ENCODE assay signal across 14 cellular contexts in genomic region chr14:24269910-24270536, GRCh38. TPM values are rescaled to one million over a fixed set of nuclear protein-coding genes. Genes with fewer than 3 reads are reported as not detected.
DNase-seq lines count a peak whose midpoint lies in the region; ATAC-seq, FAIRE-seq and TF ChIP-seq lines count a peak whose summit lies in the region.
"Had no signal": no experiment of that assay in that cellular context is flagged by ENCODE, and none has a peak within 500 bp of the region (broad histone marks: within the 10 kb centered on the region; RNA-seq: fewer than 3 reads in every experiment).

No MANE protein-coding gene starts in this region.

- intact Hi-C loops in activated CD4-positive, alpha-beta T cell treated with anti-CD3 and anti-CD28 coated beads, Interleukin-2, amount 10 ng/mL, durations not matched to agents 24 days and 14 days (cut with micrococcal nuclease), result no loop called here
- intact Hi-C loops in Panc1 (cut with micrococcal nuclease; ENCODE audit: unreplicated experiment), result no loop called here

- FAIRE-seq in H1 (lab: Jason Lieb, UNC), result no peak
- FAIRE-seq: A204.1 had no signal

- no peak overlapping the region for H3K56ac ChIP-seq in H1 (replicated peaks; ENCODE audit: insufficient read length, low read depth, low read length)

- H3K4me1 Mint-ChIP-seq in activated CD4-positive, alpha-beta T cell treated with anti-CD3 and anti-CD28 coated beads, Interleukin-2, amount 10 ng/mL, durations not matched to agents 24 days and 14 days, result peaks cover 40% of the 10 kb centered on the region
- peaks cover 14% of the 10 kb centered on the region for H3K4me1 Mint-ChIP-seq in osteocyte (ENCODE audit: unreplicated experiment)

- H2BK5ac ChIP-seq in H1 (ENCODE audit: low read depth, low read length), result 0 out of 2 replicates have a peak overlapping the region, but pooled peaks have one; percentile 44

- DNase-seq in activated CD4-positive, alpha-beta T cell treated with anti-CD3 and anti-CD28 coated beads, Interleukin-2, amount 10 ng/mL, durations not matched to agents 24 days and 14 days, result no peak
- no peak for DNase-seq in activated CD4-positive, alpha-beta T cell treated with anti-CD3 and anti-CD28 coated beads for 48 hours
- DNase-seq in Panc1 (ENCODE audit: low read depth, low spot score) (no peak), H1 (ENCODE audit: low read depth in 1 of 2, low spot score in 2 of 2) (no peak), osteocyte (ENCODE audit: extremely low spot score, unreplicated experiment) (no peak), suprapubic skin (ENCODE audit: low spot score in 2 of 2) (no peak), SIG-M5 treated with dmso at 0.1 percent for 504 hours (lab: John Stamatoyannopoulos, UW; ENCODE audit: unreplicated experiment) (no peak)
- DNase-seq: body of pancreas, H7, occipital lobe, T-helper 9 cell had no signal

- peaks cover 3% of the 10 kb centered on the region; the same call in 1 of the 2 replicates for H3K4me1 ChIP-seq in Panc1 (ENCODE audit: control insufficient read depth, insufficient read depth, low read length)
- H3K4me1 ChIP-seq in H1 (replicated peaks in 1 of 4; ENCODE audit: control insufficient read depth in 3 of 4, insufficient read depth in 4 of 4, low read length in 3 of 4), result peaks cover 0 to 4% (median 2%) of the 10 kb centered on the region in 4 experiments; a peak in 4 of 7 replicates
- peaks cover 35% of the 10 kb centered on the region for H3K4me1 ChIP-seq in suprapubic skin

- TSS peak; percentile 82 for BruUV-seq in Panc1 (replicated peaks; lab: Mats Ljungman, UMichigan)

- H3K9me3 Mint-ChIP-seq in activated CD4-positive, alpha-beta T cell treated with anti-CD3 and anti-CD28 coated beads, Interleukin-2, amount 10 ng/mL, durations not matched to agents 24 days and 14 days, result no peaks in the 10 kb centered on the region
- no peaks in the 10 kb centered on the region for H3K9me3 Mint-ChIP-seq in osteocyte (ENCODE audit: unreplicated experiment)

- TF ChIP-seq POLR2A in H1 (IDR thresholded peaks at IDR 0.05; ENCODE audit: control extremely low read depth in 1 of 2, low read depth in 2 of 2, low read length in 2 of 2) (no peak), suprapubic skin (IDR thresholded peaks at IDR 0.05) (no peak)

- H3K4me3 ChIP-seq in Panc1 (ENCODE audit: low read depth in 2 of 2, low read length in 2 of 2) (no peak overlapping the region), H1 (ENCODE audit: extremely low read depth in 1 of 4, insufficient read depth in 2 of 4, low read depth in 3 of 4, low read length in 4 of 4) (no peak overlapping the region; a peak in 1 of 8 replicates), suprapubic skin (no peak overlapping the region)

- TF ChIP-seq CTCF in Panc1 (IDR thresholded peaks at IDR 0.05) (no peak), H1 (IDR thresholded peaks at IDR 0.05; ENCODE audit: control extremely low read depth in 1 of 3, insufficient read depth in 1 of 3, low read depth in 1 of 3, low read length in 3 of 3) (no peak), osteocyte (IDR thresholded peaks at IDR 0.05) (no peak), suprapubic skin (IDR thresholded peaks at IDR 0.05) (no peak)

- no peak overlapping the region for H3K27ac ChIP-seq in Panc1 (ENCODE audit: low read length)
- no peak overlapping the region for H3K27ac ChIP-seq in H1 (ENCODE audit: low read depth, low read length)
- no peak overlapping the region for H3K27ac ChIP-seq in suprapubic skin

- POLR2A ChIA-PET in Panc1 (lab: Charles Lee), result no interaction called here
- POLR2A ChIA-PET in H1 (lab: Charles Lee; ENCODE audit: partially characterized antibody), result interaction anchor here (0.8 to 3.8 kb wide), 15 partner anchors 8 to 134 kb away, joined by 3 to 26 read pairs (median 8); partner anchors contain the start of genes CHMP4A, GMPR2, PSME1 and TINF2

- H3K9ac ChIP-seq in H1 (replicated peaks in 1 of 4; ENCODE audit: extremely low read depth in 1 of 4, low read depth in 3 of 4, low read length in 3 of 4), result no peak overlapping the region

- H3K4me3 Mint-ChIP-seq in activated CD4-positive, alpha-beta T cell treated with anti-CD3 and anti-CD28 coated beads, Interleukin-2, amount 10 ng/mL, durations not matched to agents 24 days and 14 days, result peak overlapping the region; percentile 93
- peak overlapping the region; percentile 26 for H3K4me3 Mint-ChIP-seq in osteocyte (ENCODE audit: unreplicated experiment)

- H3K27me3 ChIP-seq in Panc1 (ENCODE audit: control insufficient read depth, insufficient read depth, low read length) (no peaks in the 10 kb centered on the region), H1 (replicated peaks in 1 of 4; ENCODE audit: control insufficient read depth in 3 of 4, extremely low read depth in 1 of 4, insufficient read depth in 3 of 4, low read length in 3 of 4) (no peaks in the 10 kb centered on the region; a peak in 1 of 7 replicates), suprapubic skin (no peaks in the 10 kb centered on the region)
- H3K27me3 ChIP-seq: body of pancreas, tibial artery had no signal

- TF ChIP-seq RAD21 in H1 (IDR thresholded peaks at IDR 0.05 in 1 of 2, conservative IDR thresholded peaks at IDR 0.05 in 1 of 2; ENCODE audit: low read depth in 2 of 2, low read length in 2 of 2), result no peak

- no peak overlapping the region for H3K4ac ChIP-seq in H1 (replicated peaks; ENCODE audit: insufficient read length, low read depth, low read length)

- CTCF ChIA-PET in Panc1 (lab: Charles Lee) (interaction anchor here (1.4 kb wide), 1 partner anchor 37 kb away, joined by 4 read pairs; no protein-coding TSS in a partner anchor), H1 (lab: Charles Lee; ENCODE audit: partially characterized antibody) (interaction anchor here (1.0 to 8.6 kb wide), 16 partner anchors 11 to 213 kb away, joined by 3 to 94 read pairs (median 6); partner anchors contain the start of genes CIDEB, DHRS1, GMPR2 and IRF9)

- H3K4me2 ChIP-seq in H1 (ENCODE audit: insufficient read depth in 1 of 2, low read depth in 2 of 2, low read length in 2 of 2), result peak overlapping the region; percentile 55 to 97; a peak in 1 of 4 replicates

- no peaks in the 10 kb centered on the region for H3K79me2 ChIP-seq in H1 (ENCODE audit: control insufficient read depth in 1 of 2, insufficient read depth in 2 of 2, low read length in 2 of 2)

- no peak for ATAC-seq in Panc1
- no peak for ATAC-seq in GM18867 (IDR thresholded peaks at IDR 0.05; ENCODE audit: unreplicated experiment)

- TF ChIP-seq EP300 in H1 (IDR thresholded peaks at IDR 0.05; ENCODE audit: borderline replicate concordance in 1 of 2, low read depth in 2 of 2, low read length in 2 of 2) (no peak), suprapubic skin (IDR thresholded peaks at IDR 0.05) (no peak)

- no peak overlapping the region for H2BK20ac ChIP-seq in H1 (ENCODE audit: low read length)

- H4K5ac ChIP-seq in H1 (ENCODE audit: insufficient read length, low read depth, low read length), result no peak overlapping the region

- H3K9me3 ChIP-seq in Panc1 (ENCODE audit: control insufficient read depth, insufficient read depth, low read depth, low read length), result no peaks in the 10 kb centered on the region
- no peaks in the 10 kb centered on the region for H3K9me3 ChIP-seq in H1 (ENCODE audit: insufficient read depth in 2 of 2, low read depth in 1 of 2, low read length in 1 of 2)
- H3K9me3 ChIP-seq in suprapubic skin, result no peaks in the 10 kb centered on the region
- H3K9me3 ChIP-seq: body of pancreas, tibial artery had no signal

- H3K36me3 Mint-ChIP-seq in activated CD4-positive, alpha-beta T cell treated with anti-CD3 and anti-CD28 coated beads, Interleukin-2, amount 10 ng/mL, durations not matched to agents 24 days and 14 days (ENCODE audit: low read depth), result peaks cover 30% of the 10 kb centered on the region
- H3K36me3 Mint-ChIP-seq in osteocyte (ENCODE audit: unreplicated experiment), result peaks cover 9% of the 10 kb centered on the region

- no peak overlapping the region for H2BK15ac ChIP-seq in H1 (ENCODE audit: low read length)

- H3K27me3 Mint-ChIP-seq in activated CD4-positive, alpha-beta T cell treated with anti-CD3 and anti-CD28 coated beads, Interleukin-2, amount 10 ng/mL, durations not matched to agents 24 days and 14 days, result no peaks in the 10 kb centered on the region
- no peaks in the 10 kb centered on the region for H3K27me3 Mint-ChIP-seq in osteocyte (ENCODE audit: unreplicated experiment)

- peaks cover 5% of the 10 kb centered on the region for H3K23me2 ChIP-seq in H1 (ENCODE audit: low read depth, low read length)

- no peak overlapping the region for H2BK120ac ChIP-seq in H1 (replicated peaks; ENCODE audit: low read depth, low read length)

- no peaks in the 10 kb centered on the region for H3K79me1 ChIP-seq in H1 (ENCODE audit: low read depth, low read length)

- no peak overlapping the region for H3K18ac ChIP-seq in H1 (ENCODE audit: extremely low read depth, low read length)

- no peak overlapping the region for H3K14ac ChIP-seq in H1 (ENCODE audit: insufficient read length)

- WGBS in H1 (ENCODE audit: extremely low coverage in 1 of 2, insufficient coverage in 1 of 2, insufficient read length in 1 of 2, insufficient replicate concordance in 2 of 2, low coverage in 1 of 2, low lambda C conversion rate in 2 of 2, missing lambda C conversion rate in 1 of 2), 2 experiments, result 94% methylated on average over 14 of the region's 14 CpGs; no CpG with 5 or more reads in 1 of the 2 experiments
- 97% methylated on average over 12 of the region's 14 CpGs for WGBS in suprapubic skin

- no peak overlapping the region for H3K23ac ChIP-seq in H1 (ENCODE audit: insufficient read length)

- H2AK5ac ChIP-seq in H1 (ENCODE audit: low read depth, low read length), result no peak overlapping the region

- peak overlapping the region; percentile 78; the same call in 1 of the 2 replicates for H4K8ac ChIP-seq in H1 (ENCODE audit: extremely low read depth, insufficient read depth, low read length)

- H2AFZ ChIP-seq in H1 (ENCODE audit: low read length), result no peak overlapping the region

- no peak overlapping the region for H2BK12ac ChIP-seq in H1 (ENCODE audit: low read depth, low read length)

- in situ Hi-C loops in Panc1 (cut with HindIII; ENCODE audit: low pct_unique_long_range_greater_than_20kb, low sequenced_read_pairs), result no loop called here

- peaks cover 0 to 2% of the 10 kb centered on the region in 2 experiments for H4K20me1 ChIP-seq in H1 (replicated peaks in 1 of 2; ENCODE audit: control insufficient read depth in 1 of 2, insufficient read depth in 2 of 2, low read length in 2 of 2)

- H4K91ac ChIP-seq in H1 (replicated peaks; ENCODE audit: insufficient read length, low read length), result no peak overlapping the region

- H3K36me3 ChIP-seq in Panc1 (ENCODE audit: control insufficient read depth, insufficient read depth, low read length) (no peaks in the 10 kb centered on the region), H1 (ENCODE audit: control insufficient read depth in 2 of 4, insufficient read depth in 4 of 4, low read length in 3 of 4) (no peaks in the 10 kb centered on the region; a peak in 3 of 8 replicates), suprapubic skin (peaks cover 45% of the 10 kb centered on the region)

- no peak overlapping the region for H3K27ac Mint-ChIP-seq in activated CD4-positive, alpha-beta T cell treated with anti-CD3 and anti-CD28 coated beads, Interleukin-2, amount 10 ng/mL, durations not matched to agents 24 days and 14 days
- no peak overlapping the region for H3K27ac Mint-ChIP-seq in osteocyte (ENCODE audit: unreplicated experiment)

RNA-seq across cellular contexts. Expression of gene RABGGTA, which starts 1.4 kb away (rescaled TPM):
- 49.6 and 51.1 TPM in 2 replicates for total RNA-seq in activated CD4-positive, alpha-beta T cell treated with anti-CD3 and anti-CD28 coated beads, Interleukin-2, amount 10 ng/mL, durations not matched to agents 24 days and 14 days
- total RNA-seq in Panc1 (2021; ENCODE audit: unreplicated experiment) (30.9 TPM), osteocyte (26.1 and 30.8 TPM in 2 replicates), suprapubic skin (10 to 100 TPM; 50.4 to 65.9 (median 53.1) TPM)
- polyA plus RNA-seq in Panc1 (2012; ENCODE audit: insufficient read length), result 19.9 TPM
- total RNA-seq in H1 (2021; fragmentation: NEBNext Ultra II Directional; extraction: Animal tissue kit (Norgen Biotek cat#: 25700)), result 16.0 and 16.9 TPM in 2 replicates
- 49.8 and 65.1 TPM in 2 replicates for polyA plus RNA-seq in H1 (2011; rRNA removed)
- 30.0 TPM for polyA plus RNA-seq in H1 (2011; cell fraction: cytosol; rRNA removed)
- 150 TPM for polyA plus RNA-seq in H1 (2011; cell fraction: nucleus; rRNA removed)
- 17.0 to 25.2 TPM (median 20.7 TPM) in 4 replicates for polyA plus RNA-seq in H1 (2012, experiment 1 of 2)
- polyA plus RNA-seq in H1 (2012, experiment 2 of 2), result 36.6 TPM
- 22.1 TPM for polyA plus RNA-seq in H1 (2013, experiment 1 of 2)
- polyA plus RNA-seq in H1 (2013, experiment 2 of 2), result 19.9 TPM
- 34.2 and 35.5 TPM in 2 replicates for polyA minus RNA-seq in H1 (2011; rRNA and poly(A)+ RNA removed)
- 18.1 TPM for polyA minus RNA-seq in H1 (2011; cell fraction: cytosol; rRNA and poly(A)+ RNA removed)
- polyA minus RNA-seq in H1 (2011; cell fraction: nucleus; rRNA and poly(A)+ RNA removed), result 40.0 TPM

RNA-seq across cellular contexts. Expression of gene TGM1, which starts 7.0 kb away (rescaled TPM):
- total RNA-seq in activated CD4-positive, alpha-beta T cell treated with anti-CD3 and anti-CD28 coated beads, Interleukin-2, amount 10 ng/mL, durations not matched to agents 24 days and 14 days, result 5.1 and 6.2 TPM in 2 replicates
- total RNA-seq in Panc1 (2021; ENCODE audit: unreplicated experiment) (2.3 TPM), osteocyte (2.1 and 2.3 TPM in 2 replicates), suprapubic skin (100 to 1,000 TPM; 127 to 144 (median 130) TPM)
- polyA plus RNA-seq in Panc1 (2012; ENCODE audit: insufficient read length), result 1.5 TPM
- 2.0 and 2.2 TPM in 2 replicates for total RNA-seq in H1 (2021; fragmentation: NEBNext Ultra II Directional; extraction: Animal tissue kit (Norgen Biotek cat#: 25700))
- 1.8 and 4.1 TPM in 2 replicates for polyA plus RNA-seq in H1 (2011; rRNA removed)
- 2.6 TPM for polyA plus RNA-seq in H1 (2011; cell fraction: cytosol; rRNA removed)
- 15.8 TPM for polyA plus RNA-seq in H1 (2011; cell fraction: nucleus; rRNA removed)
- 1.7 to 2.2 TPM (median 1.8 TPM) in 4 replicates for polyA plus RNA-seq in H1 (2012, experiment 1 of 2)
- 1.1 TPM for polyA plus RNA-seq in H1 (2012, experiment 2 of 2)
- 1.3 TPM for polyA plus RNA-seq in H1 (2013, experiment 1 of 2)
- polyA plus RNA-seq in H1 (2013, experiment 2 of 2), result 1.4 TPM
- polyA minus RNA-seq in H1 (2011; rRNA and poly(A)+ RNA removed), result 2.0 and 2.2 TPM in 2 replicates
- polyA minus RNA-seq in H1 (2011; cell fraction: cytosol; rRNA and poly(A)+ RNA removed), result not detected
- polyA minus RNA-seq in H1 (2011; cell fraction: nucleus; rRNA and poly(A)+ RNA removed), result 3.9 TPM

RNA-seq across cellular contexts. Expression of gene TINF2, which starts 27.6 kb away (rescaled TPM):
- 87.1 and 93.6 TPM in 2 replicates for total RNA-seq in activated CD4-positive, alpha-beta T cell treated with anti-CD3 and anti-CD28 coated beads, Interleukin-2, amount 10 ng/mL, durations not matched to agents 24 days and 14 days
- total RNA-seq in Panc1 (2021; ENCODE audit: unreplicated experiment) (53.8 TPM), osteocyte (69.2 and 75.7 TPM in 2 replicates), suprapubic skin (10 to 100 TPM; 43.0 to 61.0 (median 54.3) TPM)
- polyA plus RNA-seq in Panc1 (2012; ENCODE audit: insufficient read length), result 33.0 TPM
- total RNA-seq in H1 (2021; fragmentation: NEBNext Ultra II Directional; extraction: Animal tissue kit (Norgen Biotek cat#: 25700)), result 31.0 and 36.7 TPM in 2 replicates
- 23.5 and 31.7 TPM in 2 replicates for polyA plus RNA-seq in H1 (2011; rRNA removed)
- polyA plus RNA-seq in H1 (2011; cell fraction: cytosol; rRNA removed), result 23.9 TPM
- 35.0 TPM for polyA plus RNA-seq in H1 (2011; cell fraction: nucleus; rRNA removed)
- 26.5 to 47.3 TPM (median 32.5 TPM) in 4 replicates for polyA plus RNA-seq in H1 (2012, experiment 1 of 2)
- 24.3 TPM for polyA plus RNA-seq in H1 (2012, experiment 2 of 2)
- 37.5 TPM for polyA plus RNA-seq in H1 (2013, experiment 1 of 2)
- 41.3 TPM for polyA plus RNA-seq in H1 (2013, experiment 2 of 2)
- 20.8 and 30.6 TPM in 2 replicates for polyA minus RNA-seq in H1 (2011; rRNA and poly(A)+ RNA removed)
- polyA minus RNA-seq in H1 (2011; cell fraction: cytosol; rRNA and poly(A)+ RNA removed), result 14.8 TPM
- 31.8 TPM for polyA minus RNA-seq in H1 (2011; cell fraction: nucleus; rRNA and poly(A)+ RNA removed)

RNA-seq across cellular contexts. Expression of gene DHRS1, which starts 29.6 kb away (rescaled TPM):
- total RNA-seq in activated CD4-positive, alpha-beta T cell treated with anti-CD3 and anti-CD28 coated beads, Interleukin-2, amount 10 ng/mL, durations not matched to agents 24 days and 14 days, result 10.1 and 10.3 TPM in 2 replicates
- total RNA-seq in Panc1 (2021; ENCODE audit: unreplicated experiment) (8.9 TPM), osteocyte (24.6 and 27.0 TPM in 2 replicates), suprapubic skin (100 to 1,000 TPM in 1 of 4 donors, 10 to 100 TPM in 3; 49.0 to 101 (median 82.1) TPM)
- polyA plus RNA-seq in Panc1 (2012; ENCODE audit: insufficient read length), result 15.0 TPM
- 8.8 and 13.4 TPM in 2 replicates for total RNA-seq in H1 (2021; fragmentation: NEBNext Ultra II Directional; extraction: Animal tissue kit (Norgen Biotek cat#: 25700))
- polyA plus RNA-seq in H1 (2011; rRNA removed), result 31.7 and 40.2 TPM in 2 replicates
- polyA plus RNA-seq in H1 (2011; cell fraction: cytosol; rRNA removed), result 25.9 TPM
- polyA plus RNA-seq in H1 (2011; cell fraction: nucleus; rRNA removed), result 52.3 TPM
- polyA plus RNA-seq in H1 (2012, experiment 1 of 2), result 16.4 to 20.6 TPM (median 17.5 TPM) in 4 replicates
- polyA plus RNA-seq in H1 (2012, experiment 2 of 2), result 21.3 TPM
- 11.8 TPM for polyA plus RNA-seq in H1 (2013, experiment 1 of 2)
- 9.3 TPM for polyA plus RNA-seq in H1 (2013, experiment 2 of 2)
- 16.3 and 19.2 TPM in 2 replicates for polyA minus RNA-seq in H1 (2011; rRNA and poly(A)+ RNA removed)
- polyA minus RNA-seq in H1 (2011; cell fraction: cytosol; rRNA and poly(A)+ RNA removed), result 9.1 TPM
- 21.4 TPM for polyA minus RNA-seq in H1 (2011; cell fraction: nucleus; rRNA and poly(A)+ RNA removed)

RNA-seq across cellular contexts. Expression of gene NOP9, which starts 29.6 kb away (rescaled TPM):
- 48.3 and 52.2 TPM in 2 replicates for total RNA-seq in activated CD4-positive, alpha-beta T cell treated with anti-CD3 and anti-CD28 coated beads, Interleukin-2, amount 10 ng/mL, durations not matched to agents 24 days and 14 days
- total RNA-seq in Panc1 (2021; ENCODE audit: unreplicated experiment) (25.3 TPM), osteocyte (27.8 and 28.2 TPM in 2 replicates), suprapubic skin (10 to 100 TPM; 19.8 to 31.2 (median 21.2) TPM)
- 17.9 TPM for polyA plus RNA-seq in Panc1 (2012; ENCODE audit: insufficient read length)
- total RNA-seq in H1 (2021; fragmentation: NEBNext Ultra II Directional; extraction: Animal tissue kit (Norgen Biotek cat#: 25700)), result 34.8 and 39.3 TPM in 2 replicates
- polyA plus RNA-seq in H1 (2011; rRNA removed), result 17.8 and 22.4 TPM in 2 replicates
- polyA plus RNA-seq in H1 (2011; cell fraction: cytosol; rRNA removed), result 19.2 TPM
- 55.9 TPM for polyA plus RNA-seq in H1 (2011; cell fraction: nucleus; rRNA removed)
- 21.6 to 29.6 TPM (median 27.0 TPM) in 4 replicates for polyA plus RNA-seq in H1 (2012, experiment 1 of 2)
- 15.7 TPM for polyA plus RNA-seq in H1 (2012, experiment 2 of 2)
- 13.9 TPM for polyA plus RNA-seq in H1 (2013, experiment 1 of 2)
- polyA plus RNA-seq in H1 (2013, experiment 2 of 2), result 13.1 TPM
- 42.1 and 51.6 TPM in 2 replicates for polyA minus RNA-seq in H1 (2011; rRNA and poly(A)+ RNA removed)
- 26.5 TPM for polyA minus RNA-seq in H1 (2011; cell fraction: cytosol; rRNA and poly(A)+ RNA removed)
- polyA minus RNA-seq in H1 (2011; cell fraction: nucleus; rRNA and poly(A)+ RNA removed), result 34.7 TPM

Comparison
In these comparisons a context has a peak if more than half of its experiments do, and no peak if none do; other contexts are left out.
1. RNA of gene TGM1, which starts 7.0 kb away (total RNA-seq): 127 to 144 TPM in suprapubic skin; 5.1 to 6.2 TPM in activated CD4-positive, alpha-beta T cell treated with anti-CD3 and anti-CD28 coated beads, Interleukin-2, amount 10 ng/mL, durations not matched to agents 24 days and 14 days, 2.3 TPM in Panc1 (single experiment), 2.0 to 2.2 TPM in H1 and 2.1 to 2.3 TPM in osteocyte; every median in the first group is over 10 times any median in the second.